Comparison of ENCODE assay signal across 21 cellular contexts in the genomic region with DNA sequence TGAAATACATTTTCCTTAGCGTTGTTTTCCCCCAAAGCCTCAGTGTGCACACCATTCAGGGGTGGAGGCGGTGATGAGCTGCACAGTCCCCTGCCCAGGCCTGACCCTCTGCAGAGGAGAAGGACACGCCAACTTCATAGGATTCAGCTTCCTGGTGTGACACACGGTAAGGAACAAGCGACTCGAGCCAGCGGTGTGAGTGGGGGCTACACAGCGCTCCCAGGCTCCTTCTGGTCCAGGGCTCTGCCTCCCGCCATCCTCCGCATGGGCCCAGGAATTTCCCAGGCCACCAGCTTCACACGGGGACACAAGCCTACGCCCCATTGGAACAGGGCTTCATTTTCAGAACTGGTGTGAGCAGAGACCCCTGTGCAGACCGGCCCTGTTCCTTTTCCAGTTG.
"Had no signal": no experiment of that assay in that cellular context is flagged by ENCODE, and none has a peak within 500 bp of the region (broad histone marks: within the 10 kb centered on the region; RNA-seq: fewer than 3 reads in every experiment).

No MANE protein-coding gene starts in this region.

- H3K4me1 ChIP-seq: neural progenitor cell, psoas muscle, sigmoid colon, testis, tibial artery, upper lobe of right lung, uterus had no signal

- H3K27me3 Mint-ChIP-seq: effector memory CD8-positive, alpha-beta T cell; naive B cell; natural killer cell treated with Interleukin-12 subunit alpha and Interleukin-12 subunit beta and Interleukin-15 and Interleukin-18, amount 100 ng/mL, for 72 hours; stimulated activated memory B cell treated with anti-CD40 and anti-IgM and Interleukin-4, amounts not matched to agents 10 μg/mL and 1 μg/mL and 100 μg/mL, for 72 hours had no signal

- H3K36me3 ChIP-seq: neural progenitor cell, uterus had no signal

- H3K4me3 ChIP-seq: mucosa of descending colon, neural progenitor cell, psoas muscle, sigmoid colon, testis, tibial artery, upper lobe of right lung, uterus had no signal

- H3K9me3 ChIP-seq: mucosa of descending colon, psoas muscle, sigmoid colon, testis, tibial artery, upper lobe of right lung, uterus had no signal

- H3K9ac ChIP-seq: neural progenitor cell had no signal

- H3K27me3 ChIP-seq: neural progenitor cell, sigmoid colon, testis, tibial artery, upper lobe of right lung, uterus had no signal

- H3K9me3 Mint-ChIP-seq: effector memory CD8-positive, alpha-beta T cell; mesothelial cell of epicardium; naive B cell; natural killer cell treated with Interleukin-12 subunit alpha and Interleukin-12 subunit beta and Interleukin-15 and Interleukin-18, amount 100 ng/mL, for 72 hours; neural progenitor cell; stimulated activated memory B cell treated with anti-CD40 and anti-IgM and Interleukin-4, amounts not matched to agents 10 μg/mL and 1 μg/mL and 100 μg/mL, for 72 hours had no signal

- H3K4me3 Mint-ChIP-seq: effector memory CD8-positive, alpha-beta T cell; mesothelial cell of epicardium; natural killer cell treated with Interleukin-12 subunit alpha and Interleukin-12 subunit beta and Interleukin-15 and Interleukin-18, amount 100 ng/mL, for 72 hours; neural progenitor cell; stimulated activated memory B cell treated with anti-CD40 and anti-IgM and Interleukin-4, amounts not matched to agents 10 μg/mL and 1 μg/mL and 100 μg/mL, for 72 hours had no signal

- ATAC-seq: effector memory CD8-positive, alpha-beta T cell; mucosa of descending colon; natural killer cell treated with Interleukin-12 subunit alpha and Interleukin-12 subunit beta and Interleukin-15 and Interleukin-18, amount 100 ng/mL, for 72 hours; stimulated activated memory B cell treated with anti-CD40 and anti-IgM and Interleukin-4, amounts not matched to agents 10 μg/mL and 1 μg/mL and 100 μg/mL, for 72 hours; stimulated activated naive CD8-positive, alpha-beta T cell treated with anti-CD3 and anti-CD28 coated beads, Interleukin-15, Interleukin-2, amounts not matched to agents 100 U/mL and 50 U/mL, for 24 hours; upper lobe of right lung had no signal

- H3K27ac ChIP-seq: neural progenitor cell, psoas muscle, testis, tibial artery, upper lobe of right lung, uterus had no signal

- H3K4me1 Mint-ChIP-seq: mesothelial cell of epicardium; naive B cell; stimulated activated memory B cell treated with anti-CD40 and anti-IgM and Interleukin-4, amounts not matched to agents 10 μg/mL and 1 μg/mL and 100 μg/mL, for 72 hours had no signal

- H3K27ac Mint-ChIP-seq: effector memory CD8-positive, alpha-beta T cell; mesothelial cell of epicardium; natural killer cell treated with Interleukin-12 subunit alpha and Interleukin-12 subunit beta and Interleukin-15 and Interleukin-18, amount 100 ng/mL, for 72 hours; stimulated activated memory B cell treated with anti-CD40 and anti-IgM and Interleukin-4, amounts not matched to agents 10 μg/mL and 1 μg/mL and 100 μg/mL, for 72 hours had no signal

- DNase-seq: cerebellar nuclear complex; cortex of kidney; effector memory CD8-positive, alpha-beta T cell; head of caudate nucleus; mesenchymal stem cell; naive B cell; sigmoid colon; stimulated activated CD4-positive, alpha-beta T cell treated with anti-CD3 and anti-CD28 coated beads, Interleukin-2, amount 100 ng/mL, for 24 hours; stimulated activated CD4-positive, alpha-beta T cell treated with anti-CD3 and anti-CD28 coated beads, Interleukin-4, amount 100 ng/mL, for 24 hours; stimulated activated naive CD8-positive, alpha-beta T cell treated with anti-CD3 and anti-CD28 coated beads, Interleukin-15, Interleukin-2, amounts not matched to agents 100 U/mL and 50 U/mL, for 24 hours; substantia nigra; testis; tibial artery; upper lobe of right lung; uterus had no signal
